4 cellular contexts compared by ENCODE assay signal in the genomic region with DNA sequence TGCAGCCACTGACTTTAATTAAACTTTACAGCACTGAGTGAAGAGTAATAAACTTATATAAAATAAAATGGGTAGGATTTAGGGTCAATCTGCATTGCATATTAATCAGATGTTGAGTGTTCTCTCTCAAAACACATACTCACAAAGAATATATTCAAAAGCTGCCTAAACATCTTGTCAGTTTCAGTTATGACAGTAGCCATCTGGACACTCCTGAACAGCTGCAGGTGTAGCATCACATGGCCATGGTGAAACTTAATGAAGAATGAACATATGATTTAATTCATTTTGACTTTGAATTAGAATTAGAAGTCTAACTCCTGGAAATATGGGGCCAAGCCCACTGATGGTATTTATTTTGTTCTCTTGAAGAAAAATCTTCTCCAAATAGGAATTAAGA.
"Had no signal": no experiment of that assay in that cellular context is flagged by ENCODE, and none has a peak within 500 bp of the region (broad histone marks: within the 10 kb centered on the region; RNA-seq: fewer than 3 reads in every experiment).

No MANE protein-coding gene starts in this region.

- H3K27ac Mint-ChIP-seq: GM23338, H9 had no signal

- H2AFZ ChIP-seq: GM23338 had no signal

- H3K4me1 Mint-ChIP-seq: GM23338 had no signal

- H3K4me2 ChIP-seq: GM23338 had no signal

- DNase-seq: H9, HCEC 1CT, IMR-90 had no signal

- H3K4me3 ChIP-seq: GM23338 had no signal

- H3K4me3 Mint-ChIP-seq: GM23338, H9 had no signal
